8 cellular contexts compared by ENCODE assay signal in genomic region chr9:123399803-123400378, GRCh38. TPM values are rescaled to one million over a fixed set of nuclear protein-coding genes. Genes with fewer than 3 reads are reported as not detected.
DNase-seq lines count a peak whose midpoint lies in the region; ATAC-seq, FAIRE-seq and TF ChIP-seq lines count a peak whose summit lies in the region.

No MANE protein-coding gene starts in this region.

- H3K36me3 Mint-ChIP-seq in activated T-cell treated with anti-CD3 and anti-CD28 coated beads, Interleukin-2, amount 50 U/mL, for 72 hours (ENCODE audit: insufficient read depth in 2 of 2) = no peaks in the 10 kb centered on the region
- peaks cover 9% of the 10 kb centered on the region for H3K36me3 Mint-ChIP-seq in activated T-cell treated with anti-CD3 and anti-CD28 coated beads, Interleukin-2, amount 50 U/mL, for 24 hours (ENCODE audit: low read depth)

- no peak for ATAC-seq in activated T-cell treated with anti-CD3 and anti-CD28 coated beads, Interleukin-2, amount 50 U/mL, for 72 hours (replicated peaks in 1 of 2)
- no peak for ATAC-seq in GM21423 (IDR thresholded peaks at IDR 0.05; ENCODE audit: unreplicated experiment)
- no peak for ATAC-seq in body of pancreas
- ATAC-seq in pancreas = no peak

- no peaks in the 10 kb centered on the region for H3K27me3 Mint-ChIP-seq in activated T-cell treated with anti-CD3 and anti-CD28 coated beads, Interleukin-2, amount 50 U/mL, for 72 hours (ENCODE audit: low read depth)
- no peaks in the 10 kb centered on the region for H3K27me3 Mint-ChIP-seq in activated T-cell treated with anti-CD3 and anti-CD28 coated beads, Interleukin-2, amount 50 U/mL, for 24 hours

- no peaks in the 10 kb centered on the region for H3K9me2 ChIP-seq in Loucy (replicated peaks; ENCODE audit: low read depth, low read length)

- no peak overlapping the region for H3K4me3 Mint-ChIP-seq in activated T-cell treated with anti-CD3 and anti-CD28 coated beads, Interleukin-2, amount 50 U/mL, for 72 hours
- H3K4me3 Mint-ChIP-seq in activated T-cell treated with anti-CD3 and anti-CD28 coated beads, Interleukin-2, amount 50 U/mL, for 24 hours = no peak overlapping the region

- H4K20me1 ChIP-seq in Loucy (ENCODE audit: insufficient read depth, low read length, poor library complexity, severe bottlenecking) = no peaks in the 10 kb centered on the region

- H2AFZ ChIP-seq in Loucy (ENCODE audit: low read length) = no peak overlapping the region

- no peak overlapping the region for H3K27ac Mint-ChIP-seq in activated T-cell treated with anti-CD3 and anti-CD28 coated beads, Interleukin-2, amount 50 U/mL, for 72 hours
- no peak overlapping the region for H3K27ac Mint-ChIP-seq in activated T-cell treated with anti-CD3 and anti-CD28 coated beads, Interleukin-2, amount 50 U/mL, for 24 hours

- 73 to 75% methylated on average over 11 of the region's 11 CpGs for WGBS in body of pancreas, 2 donors
- WGBS in pancreas, 2 donors = 73 to 81% methylated on average over 11 of the region's 11 CpGs

- DNase-seq in activated T-cell treated with anti-CD3 and anti-CD28 coated beads, Interleukin-2, amount 50 U/mL, for 72 hours = peak; percentile 24 to 36
- no peak for DNase-seq in activated T-cell treated with anti-CD3 and anti-CD28 coated beads, Interleukin-2, amount 50 U/mL, for 24 hours
- no peak for DNase-seq in dorsolateral prefrontal cortex
- DNase-seq in stimulated activated CD4-positive, alpha-beta T cell treated with anti-CD3 and anti-CD28 coated beads, Interleukin-4, amount 100 ng/mL, for 24 hours = peak; percentile 13
- no peak for DNase-seq in body of pancreas
- no peak for DNase-seq in pancreas

- intact Hi-C loops in dorsolateral prefrontal cortex (cut with DNase I) (loop anchor here (5.0 to 10.0 kb wide), 3 partner anchors 122 to 642 kb away; no protein-coding TSS in a partner anchor), body of pancreas (cut with DNase I) (no loop called here), pancreas (cut with DNase I) (no loop called here)

- no peaks in the 10 kb centered on the region for H3K4me1 ChIP-seq in Loucy (ENCODE audit: insufficient read depth, low read length, poor library complexity, severe bottlenecking)
- H3K4me1 ChIP-seq in body of pancreas = no peaks in the 10 kb centered on the region
- no peaks in the 10 kb centered on the region for H3K4me1 ChIP-seq in pancreas

- no peaks in the 10 kb centered on the region for H3K4me1 Mint-ChIP-seq in activated T-cell treated with anti-CD3 and anti-CD28 coated beads, Interleukin-2, amount 50 U/mL, for 72 hours (ENCODE audit: low read depth)
- H3K4me1 Mint-ChIP-seq in activated T-cell treated with anti-CD3 and anti-CD28 coated beads, Interleukin-2, amount 50 U/mL, for 24 hours (ENCODE audit: low read depth) = no peaks in the 10 kb centered on the region

- no peaks in the 10 kb centered on the region for H3K9me3 Mint-ChIP-seq in activated T-cell treated with anti-CD3 and anti-CD28 coated beads, Interleukin-2, amount 50 U/mL, for 72 hours
- no peaks in the 10 kb centered on the region for H3K9me3 Mint-ChIP-seq in activated T-cell treated with anti-CD3 and anti-CD28 coated beads, Interleukin-2, amount 50 U/mL, for 24 hours

- H3K9me3 ChIP-seq in Loucy (ENCODE audit: insufficient read depth, low read depth, low read length) = no peaks in the 10 kb centered on the region
- no peaks in the 10 kb centered on the region for H3K9me3 ChIP-seq in body of pancreas
- no peaks in the 10 kb centered on the region for H3K9me3 ChIP-seq in pancreas

- no peak for FAIRE-seq in pancreas (lab: Jason Lieb, UNC)

- TF ChIP-seq CTCF in Loucy (conservative IDR thresholded peaks at IDR 0.05; ENCODE audit: low read length) = peak; percentile 75
- TF ChIP-seq CTCF in dorsolateral prefrontal cortex (IDR thresholded peaks at IDR 0.05 in 54 of 56, conservative IDR thresholded peaks at IDR 0.05 in 2 of 56; ENCODE audit: low read depth in 1 of 56, partially characterized antibody in 56 of 56) = peak in 49 of 56 donors; percentile 21 to 59 (median 40)
- TF ChIP-seq CTCF in body of pancreas (IDR thresholded peaks at IDR 0.05) = peak in 1 of 7 experiments; percentile 21
- TF ChIP-seq CTCF in pancreas (IDR thresholded peaks at IDR 0.05) = peak in 1 of 4 donors; percentile 15

- H3K9ac ChIP-seq in Loucy (ENCODE audit: low read depth, low read length, poor library complexity, severe bottlenecking) = no peak overlapping the region

- H3K27me3 ChIP-seq in Loucy (ENCODE audit: insufficient read depth, low read length, poor library complexity, severe bottlenecking) (no peaks in the 10 kb centered on the region), dorsolateral prefrontal cortex (no peaks in the 10 kb centered on the region), body of pancreas (no peaks in the 10 kb centered on the region), pancreas (no peaks in the 10 kb centered on the region)

- H3K4me2 ChIP-seq in Loucy (ENCODE audit: low read depth, low read length, poor library complexity, severe bottlenecking) = no peak overlapping the region

- H3K27ac ChIP-seq in dorsolateral prefrontal cortex (no peak overlapping the region), body of pancreas (no peak overlapping the region), pancreas (no peak overlapping the region)

- H3K4me3 ChIP-seq in Loucy (ENCODE audit: low read length, poor library complexity, severe bottlenecking) (no peak overlapping the region), dorsolateral prefrontal cortex (no peak overlapping the region), body of pancreas (no peak overlapping the region), pancreas (no peak overlapping the region)

- no peaks in the 10 kb centered on the region for H3F3A ChIP-seq in Loucy (ENCODE audit: low read depth)

- no peaks in the 10 kb centered on the region for H3K79me2 ChIP-seq in Loucy (ENCODE audit: insufficient read depth, low read length)

- H3K36me3 ChIP-seq in Loucy (ENCODE audit: insufficient read depth, low read length) = no peaks in the 10 kb centered on the region
- no peaks in the 10 kb centered on the region for H3K36me3 ChIP-seq in body of pancreas (replicated peaks in 1 of 2; ENCODE audit: insufficient read depth in 1 of 2, low read depth in 2 of 2)
- no peaks in the 10 kb centered on the region for H3K36me3 ChIP-seq in pancreas

- no peak for TF ChIP-seq POLR2A in body of pancreas (IDR thresholded peaks at IDR 0.05)

RNA-seq across cellular contexts. Expression of gene CRB2, which starts 43.9 kb away (rescaled TPM):
- total RNA-seq in activated T-cell treated with anti-CD3 and anti-CD28 coated beads, Interleukin-2, amount 50 U/mL, for 72 hours = not detected
- total RNA-seq in dorsolateral prefrontal cortex (100 to 1,000 TPM in 1 of 120 experiments, 10 to 100 TPM in 119; 14.5 to 102 (median 32.1) TPM), body of pancreas (1 to 10 TPM in 1 of 2 donors, under 1 TPM in 1; under 0.01 to 1.3 TPM), pancreas (not detected)
- polyA plus RNA-seq in pancreas = under 1 TPM; 0.02 to 0.08 TPM

Comparison
In these comparisons a context has a peak if more than half of its experiments do, and no peak if none do; other contexts are left out.
1. DNase-seq: peak in activated T-cell treated with anti-CD3 and anti-CD28 coated beads, Interleukin-2, amount 50 U/mL, for 72 hours (2 of 2) and stimulated activated CD4-positive, alpha-beta T cell treated with anti-CD3 and anti-CD28 coated beads, Interleukin-4, amount 100 ng/mL, for 24 hours (single experiment); none in activated T-cell treated with anti-CD3 and anti-CD28 coated beads, Interleukin-2, amount 50 U/mL, for 24 hours (single experiment), dorsolateral prefrontal cortex (0 of 10), body of pancreas (0 of 4) and pancreas (0 of 6).
2. RNA of gene CRB2, which starts 43.9 kb away (total RNA-seq): 14.5 to 102 TPM in dorsolateral prefrontal cortex; under 0.01 to 1.3 TPM in body of pancreas, not detected in activated T-cell treated with anti-CD3 and anti-CD28 coated beads, Interleukin-2, amount 50 U/mL, for 72 hours and not detected in pancreas; every median in the first group is over 4 times any median in the second.
3. intact Hi-C loops: an anchor here in dorsolateral prefrontal cortex (5.0 to 10.0 kb wide); none called in body of pancreas and pancreas.